1 cellular context compared by ENCODE assay signal in genomic region chr1:196128835-196129234, GRCh38.
TF ChIP-seq lines count a peak whose summit lies in the region.

No MANE protein-coding gene starts in this region.

TF ChIP-seq in A549, 52 proteins besides CTCF, POLR2A, EP300 and RAD21 (continued from another document):
- TF ChIP-seq CBX2 (IDR thresholded peaks at IDR 0.05; ENCODE audit: borderline replicate concordance, low read depth): no peak
- TF ChIP-seq MAFK (IDR thresholded peaks at IDR 0.05; ENCODE audit: partially characterized antibody): no peak
- TF ChIP-seq RCOR1 (IDR thresholded peaks at IDR 0.05; ENCODE audit: low read depth, low read length): no peak
- no peak for TF ChIP-seq JUNB (IDR thresholded peaks at IDR 0.05)
- TF ChIP-seq, protein P1, sequence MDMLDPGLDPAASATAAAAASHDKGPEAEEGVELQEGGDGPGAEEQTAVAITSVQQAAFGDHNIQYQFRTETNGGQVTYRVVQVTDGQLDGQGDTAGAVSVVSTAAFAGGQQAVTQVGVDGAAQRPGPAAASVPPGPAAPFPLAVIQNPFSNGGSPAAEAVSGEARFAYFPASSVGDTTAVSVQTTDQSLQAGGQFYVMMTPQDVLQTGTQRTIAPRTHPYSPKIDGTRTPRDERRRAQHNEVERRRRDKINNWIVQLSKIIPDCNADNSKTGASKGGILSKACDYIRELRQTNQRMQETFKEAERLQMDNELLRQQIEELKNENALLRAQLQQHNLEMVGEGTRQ (IDR thresholded peaks at IDR 0.05): no peak
